ENCODE assay signal across 8 cellular contexts in the genomic region with DNA sequence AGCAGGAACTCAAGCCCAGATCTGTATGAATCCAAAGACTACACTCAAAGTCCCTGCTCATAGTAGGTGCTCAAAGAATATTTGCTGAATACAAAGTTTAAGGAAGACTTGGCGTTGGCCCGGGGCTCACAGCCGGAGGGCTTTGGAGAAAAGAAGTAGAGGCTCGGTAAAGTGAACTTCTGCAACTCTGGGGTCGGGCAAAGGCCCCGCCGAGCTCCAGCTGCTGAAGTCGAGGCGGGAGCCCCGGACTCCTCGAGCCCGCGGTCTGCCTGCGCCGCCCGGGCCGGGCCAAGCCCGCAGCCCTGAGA.
DNase-seq lines count a peak whose midpoint lies in the region; ATAC-seq lines count a peak whose summit lies in the region.

No MANE protein-coding gene starts in this region.

- peaks cover 33% of the 10 kb centered on the region for H3K36me3 ChIP-seq in muscle layer of colon (ENCODE audit: insufficient read depth, low read length)

- H3K4me3 ChIP-seq in muscle layer of colon (ENCODE audit: low read depth in 1 of 2, low read length in 2 of 2) = peak overlapping the region; percentile 81 to 92

- H3K9me3 ChIP-seq in muscle layer of colon (ENCODE audit: low read length) = no peaks in the 10 kb centered on the region

- peak; percentile 32 for ATAC-seq in GM18511 (IDR thresholded peaks at IDR 0.05; ENCODE audit: unreplicated experiment)
- peak; percentile 14 for ATAC-seq in HG03520 (IDR thresholded peaks at IDR 0.05; ENCODE audit: unreplicated experiment)
- no peak for ATAC-seq in GM19324 (IDR thresholded peaks at IDR 0.05; ENCODE audit: low FRiP score, unreplicated experiment)

- no peak for DNase-seq in caudate nucleus (lab: John Stamatoyannopoulos, UW)
- DNase-seq in DMS 273 (lab: John Stamatoyannopoulos, UW; ENCODE audit: unreplicated experiment) = no peak
- no peak for DNase-seq in NCI-H1092 (lab: John Stamatoyannopoulos, UW)
- no peak for DNase-seq in NCI-H1092 treated with DMSO at 0.1 percent for 48 hours (lab: John Stamatoyannopoulos, UW)

- H3K27me3 ChIP-seq in muscle layer of colon (ENCODE audit: control insufficient read depth in 1 of 2, insufficient read depth in 2 of 2, low read length in 2 of 2) = no peaks in the 10 kb centered on the region

- peaks cover 20% of the 10 kb centered on the region for H3K4me1 ChIP-seq in muscle layer of colon (ENCODE audit: insufficient read depth, low read length)

- peak overlapping the region; percentile 68 for H3K9ac ChIP-seq in muscle layer of colon (ENCODE audit: low read length)

- H3K27ac ChIP-seq in caudate nucleus (ENCODE audit: low read depth, low read length) (peak overlapping the region; percentile 82), muscle layer of colon (ENCODE audit: low read depth, low read length) (peak overlapping the region; percentile 77)
